10 cellular contexts compared by ENCODE assay signal in genomic region chr4:2797545-2798305, GRCh38. TPM values are rescaled to one million over a fixed set of nuclear protein-coding genes. Genes with fewer than 3 reads are reported as not detected.
DNase-seq lines count a peak whose midpoint lies in the region; ATAC-seq, FAIRE-seq and TF ChIP-seq lines count a peak whose summit lies in the region.
"Had no signal": no experiment of that assay in that cellular context is flagged by ENCODE, and none has a peak within 500 bp of the region (broad histone marks: within the 10 kb centered on the region; RNA-seq: fewer than 3 reads in every experiment).

No MANE protein-coding gene starts in this region.

- RAD21 ChIA-PET in GM12878 (lab: Charles Lee; ENCODE audit: unreplicated experiment): interaction anchor here (0.9 to 5.4 kb wide), 4 partner anchors 11 to 47 kb away, joined by 3 to 43 read pairs (median 4); no protein-coding TSS in a partner anchor

- H3K27me3 ChIP-seq in Peyer's patch (no peaks in the 10 kb centered on the region), GM12878 (replicated peaks in 1 of 2; ENCODE audit: control insufficient read depth in 2 of 2, insufficient read depth in 2 of 2, low read length in 1 of 2) (no peaks in the 10 kb centered on the region)

- TF ChIP-seq EP300 in A549 (IDR thresholded peaks at IDR 0.05): no peak
- no peak for TF ChIP-seq EP300 in GM12878 (IDR thresholded peaks at IDR 0.05; ENCODE audit: borderline replicate concordance in 1 of 2, control insufficient read depth in 1 of 2, low read depth in 2 of 2, low read length in 2 of 2)

- CTCF ChIA-PET in A549 (lab: Yijun Ruan, JAX): interaction anchor here (0.7 to 1.7 kb wide), 2 partner anchors 23 to 34 kb away, joined by 3 to 7 read pairs; no protein-coding TSS in a partner anchor
- CTCF ChIA-PET in GM12878 (lab: Yijun Ruan, JAX): interaction anchor here (0.7 to 4.5 kb wide), 5 partner anchors 10 to 157 kb away, joined by 3 to 17 read pairs (median 3); no protein-coding TSS in a partner anchor

- no peaks in the 10 kb centered on the region for H4K20me1 ChIP-seq in GM12878 (ENCODE audit: control insufficient read depth, insufficient read depth)

- H3K27me3 Mint-ChIP-seq in naive B cell: no peaks in the 10 kb centered on the region

- intact Hi-C loops in GM12878 (cut with micrococcal nuclease; ENCODE audit: unreplicated experiment): no loop called here

- H3K4me1 ChIP-seq in A549: peaks cover 73% of the 10 kb centered on the region
- peaks cover 16 to 88% (median 58%) of the 10 kb centered on the region in 4 donors for H3K4me1 ChIP-seq in Peyer's patch
- peaks cover 59% of the 10 kb centered on the region for H3K4me1 ChIP-seq in GM12878 (ENCODE audit: control insufficient read depth, insufficient read depth, low read length)

- H3K4me3 ChIP-seq in A549 (no peak overlapping the region), Peyer's patch (peak overlapping the region in 1 of 4 donors; percentile 1), GM12878 (0 out of 2 replicates have a peak overlapping the region, but pooled peaks have one; percentile 77)

- no peaks in the 10 kb centered on the region for H3K36me3 ChIP-seq in Peyer's patch
- H3K36me3 ChIP-seq in GM12878 (ENCODE audit: control insufficient read depth in 2 of 2, insufficient read depth in 2 of 2, low read length in 1 of 2): no peaks in the 10 kb centered on the region; a peak in 1 of 4 replicates

- POLR2A ChIA-PET in A549 (lab: Yijun Ruan, JAX): interaction anchor here (1.7 kb wide), 1 partner anchor 46 kb away, joined by 4 read pairs; the partner anchor contains the start of gene ADD1
- POLR2A ChIA-PET in GM12878 (lab: Charles Lee): interaction anchor here (1.0 to 6.7 kb wide), 7 partner anchors 11 to 52 kb away, joined by 3 to 57 read pairs (median 5); no protein-coding TSS in a partner anchor

- peak overlapping the region; percentile 28; the same call in 1 of the 2 replicates for H3K9ac ChIP-seq in GM12878 (ENCODE audit: control insufficient read depth, insufficient read depth, low read length)
- H3K9ac ChIP-seq: KMS-11 had no signal

- peak overlapping the region; percentile 86 to 88 for H3K27ac ChIP-seq in A549
- H3K27ac ChIP-seq in Peyer's patch: peak overlapping the region; percentile 41 to 83 (median 73)
- H3K27ac ChIP-seq in GM12878 (ENCODE audit: control insufficient read depth, insufficient read depth): peak overlapping the region; percentile 57; the same call in 1 of the 2 replicates
- H3K27ac ChIP-seq: KMS-11 had no signal

- peak overlapping the region; percentile 86 to 97 (median 93) for H3K4me3 Mint-ChIP-seq in naive B cell

- peak overlapping the region; percentile 90 to 97 (median 95) for H3K27ac Mint-ChIP-seq in naive B cell

- TF ChIP-seq CTCF in A549 (IDR thresholded peaks at IDR 0.05) (no peak), Peyer's patch (IDR thresholded peaks at IDR 0.05) (no peak), GM12878 (IDR thresholded peaks at IDR 0.05 in 2 of 3, conservative IDR thresholded peaks at IDR 0.05 in 1 of 3; ENCODE audit: control insufficient read depth in 2 of 3, extremely low read depth in 1 of 3, insufficient read depth in 1 of 3, low read depth in 3 of 3, low read length in 3 of 3) (no peak)

- DNase-seq in A549 (ENCODE audit: low read depth in 1 of 2, low spot score in 1 of 2) (no peak), Peyer's patch (peak in 2 of 3 donors; percentile 45 to 50), GM12878 (ENCODE audit: low read depth, low spot score) (no peak), naive B cell (no peak), hippocampal formation (lab: John Stamatoyannopoulos, UW) (no peak), hepatic stellate cell (ENCODE audit: low spot score) (no peak)
- DNase-seq: COR-L47 had no signal

- SMC1A ChIA-PET in GM12878 (lab: Charles Lee; ENCODE audit: uncharacterized antibody, unreplicated experiment): interaction anchor here (0.8 to 6.2 kb wide), 8 partner anchors 11 to 156 kb away, joined by 3 to 49 read pairs (median 4); no protein-coding TSS in a partner anchor

- H3K4me1 Mint-ChIP-seq in naive B cell: peaks cover 59 to 86% (median 72%) of the 10 kb centered on the region in 3 donors

- H3K9me3 ChIP-seq in A549 (no peaks in the 10 kb centered on the region), Peyer's patch (no peaks in the 10 kb centered on the region), GM12878 (replicated peaks; ENCODE audit: control insufficient read depth, insufficient read depth, low read length) (no peaks in the 10 kb centered on the region)

- TF ChIP-seq POLR2A in A549 (IDR thresholded peaks at IDR 0.05; ENCODE audit: low read length): no peak
- no peak for TF ChIP-seq POLR2A in Peyer's patch (IDR thresholded peaks at IDR 0.05)
- TF ChIP-seq POLR2A in GM12878 (IDR thresholded peaks at IDR 0.05; ENCODE audit: low read depth, low read length): no peak

- H2AFZ ChIP-seq in GM12878 (ENCODE audit: control insufficient read depth, low read depth, low read length): no peak overlapping the region

- in situ Hi-C loops in GM12878 (cut with MboI): no loop called here

- FAIRE-seq in A549 (lab: Jason Lieb, UNC): no peak
- no peak for FAIRE-seq in GM12878 (lab: Jason Lieb, UNC)

- H3K36me3 Mint-ChIP-seq in naive B cell: no peaks in the 10 kb centered on the region

- no TSS peak for BruUV-seq in GM12878 (replicated peaks; lab: Mats Ljungman, UMichigan)

- TF ChIP-seq RAD21 in A549 (conservative IDR thresholded peaks at IDR 0.05 in 1 of 2, IDR thresholded peaks at IDR 0.05 in 1 of 2): no peak
- no peak for TF ChIP-seq RAD21 in GM12878 (IDR thresholded peaks at IDR 0.05; ENCODE audit: insufficient read depth, low read depth, low read length)

- H3K4me2 ChIP-seq in A549: peak overlapping the region; percentile 100; the same call in 2 of the 3 replicates
- peak overlapping the region; percentile 60 for H3K4me2 ChIP-seq in GM12878 (ENCODE audit: control insufficient read depth, insufficient read depth)
- H3K4me2 ChIP-seq: KMS-11 had no signal

- ATAC-seq in A549 (no peak), GM12878 (no peak), naive B cell (ENCODE audit: low read depth in 2 of 2) (peak; percentile 32 to 38), HG02759 (IDR thresholded peaks at IDR 0.05; ENCODE audit: unreplicated experiment) (no peak), HG03025 (IDR thresholded peaks at IDR 0.05; ENCODE audit: low FRiP score, unreplicated experiment) (no peak)

- no peaks in the 10 kb centered on the region for H3K9me3 Mint-ChIP-seq in naive B cell

- H3K79me2 ChIP-seq in GM12878 (ENCODE audit: control insufficient read depth, insufficient read depth, low read length): peaks cover 31% of the 10 kb centered on the region

- 97% methylated on average over 12 of the region's 23 CpGs for WGBS in A549 (ENCODE audit: missing lambda C conversion rate)
- WGBS in GM12878 (ENCODE audit: insufficient coverage, insufficient replicate concordance, low lambda C conversion rate, missing lambda C conversion rate): 85% methylated on average over 23 of the region's 23 CpGs

RNA-seq across cellular contexts. Expression of gene SH3BP2, which starts 4.8 kb away (rescaled TPM):
- polyA plus RNA-seq in A549 (2011; rRNA removed): 6.0 and 7.1 TPM in 2 replicates
- 3.6 and 4.0 TPM in 2 replicates for polyA plus RNA-seq in A549 (2012; cell fraction: cytosol; rRNA removed)
- polyA plus RNA-seq in A549 (2012; cell fraction: nucleus; rRNA removed): 20.6 and 22.1 TPM in 2 replicates
- polyA plus RNA-seq in A549 (2017; fragmentation: RNase III; extraction: RNeasy Plus Mini Kit Qiagen cat#74134 plus additional on column Dnase treatment): 3.3 to 5.1 TPM (median 4.4 TPM) in 3 replicates
- polyA minus RNA-seq in A549 (2011; rRNA and poly(A)+ RNA removed): 13.7 and 18.5 TPM in 2 replicates
- 100 to 1,000 TPM in 2 of 4 donors, 10 to 100 TPM in 2; 54.8 to 208 (median 102) TPM for total RNA-seq in Peyer's patch
- total RNA-seq in GM12878 (2013; cell fraction: nucleolus; rRNA removed): 275 and 349 TPM in 2 replicates
- total RNA-seq in GM12878 (2014; rRNA removed): 35.5 and 40.9 TPM in 2 replicates
- 17.5 and 19.0 TPM in 2 replicates for total RNA-seq in GM12878 (2014; rRNA removed; fragmentation: Illumina TruSeq; extraction: Trizol)
- 51.1 and 61.8 TPM in 2 replicates for total RNA-seq in GM12878 (2021)
- polyA plus RNA-seq in GM12878 (2011; ENCODE audit: low read depth): 9.0 TPM
- polyA plus RNA-seq in GM12878 (2011; rRNA removed): 18.0 and 37.1 TPM in 2 replicates
- polyA plus RNA-seq in GM12878 (2011; cell fraction: cytosol; rRNA removed): 35.7 and 42.6 TPM in 2 replicates
- 270 and 290 TPM in 2 replicates for polyA plus RNA-seq in GM12878 (2011; cell fraction: nucleus; rRNA removed)
- 30.0 and 35.3 TPM in 2 replicates for polyA plus RNA-seq in GM12878 (2012)
- polyA plus RNA-seq in GM12878 (2014; fragmentation: Illumina TruSeq; extraction: Trizol): 7.8 and 18.3 TPM in 2 replicates
- 1 to 10 TPM; 1.1 TPM for polyA plus RNA-seq in GM12878 (2014; fragmentation: Nextera tagmentation; extraction: Ambion mirVana)
- polyA plus RNA-seq in GM12878 (2014; rRNA removed): 54.7 and 57.8 TPM in 2 replicates
- 10 to 100 TPM; 23.0 to 24.8 TPM for polyA plus RNA-seq in GM12878 (2016; fragmentation: Nextera tagmentation; extraction: Ambion mirVana)
- polyA minus RNA-seq in GM12878 (2011; rRNA and poly(A)+ RNA removed): 72.7 and 138 TPM in 2 replicates
- 8.9 and 18.7 TPM in 2 replicates for polyA minus RNA-seq in GM12878 (2011; cell fraction: cytosol; rRNA and poly(A)+ RNA removed)
- 47.3 and 86.5 TPM in 2 replicates for polyA minus RNA-seq in GM12878 (2011; cell fraction: nucleus; rRNA and poly(A)+ RNA removed)
- 10 to 100 TPM; 14.3 to 91.1 (median 28.7) TPM for polyA plus RNA-seq in naive B cell (ENCODE audit: low read depth in 6 of 6)

RNA-seq across cellular contexts. Expression of gene TNIP2, which starts 41.6 kb away (rescaled TPM):
- polyA plus RNA-seq in A549 (2011; rRNA removed) (17.3 and 20.0 TPM in 2 replicates), A549 (2017; fragmentation: RNase III; extraction: RNeasy Plus Mini Kit Qiagen cat#74134 plus additional on column Dnase treatment) (24.0 to 28.1 TPM (median 27.9 TPM) in 3 replicates), GM12878 (2011; rRNA removed) (27.9 and 42.0 TPM in 2 replicates), GM12878 (2014; fragmentation: Illumina TruSeq; extraction: Trizol) (7.1 and 21.4 TPM in 2 replicates), GM12878 (2014; fragmentation: Nextera tagmentation; extraction: Ambion mirVana) (1 to 10 TPM; 1.4 to 3.4 TPM), GM12878 (2014; rRNA removed) (64.9 and 68.5 TPM in 2 replicates), GM12878 (2016; fragmentation: Nextera tagmentation; extraction: Ambion mirVana) (10 to 100 TPM; 49.1 to 59.0 TPM), naive B cell (ENCODE audit: low read depth in 6 of 6) (10 to 100 TPM; 25.4 to 36.2 (median 35.3) TPM)
- polyA plus RNA-seq in A549 (2012; cell fraction: cytosol; rRNA removed): 40.9 and 41.7 TPM in 2 replicates
- polyA plus RNA-seq in A549 (2012; cell fraction: nucleus; rRNA removed): 62.1 and 67.4 TPM in 2 replicates
- polyA minus RNA-seq in A549 (2011; rRNA and poly(A)+ RNA removed): 9.0 and 11.3 TPM in 2 replicates
- total RNA-seq in Peyer's patch (100 to 1,000 TPM; 135 to 255 (median 145) TPM), GM12878 (2014; rRNA removed) (55.0 and 59.8 TPM in 2 replicates), GM12878 (2014; rRNA removed; fragmentation: Illumina TruSeq; extraction: Trizol) (29.1 and 29.8 TPM in 2 replicates), GM12878 (2021) (62.9 and 64.8 TPM in 2 replicates)
- total RNA-seq in GM12878 (2013; cell fraction: nucleolus; rRNA removed): 48.2 and 58.3 TPM in 2 replicates
- 29.9 TPM for polyA plus RNA-seq in GM12878 (2011; ENCODE audit: low read depth)
- polyA plus RNA-seq in GM12878 (2011; cell fraction: cytosol; rRNA removed): 41.0 and 63.7 TPM in 2 replicates
- 126 and 142 TPM in 2 replicates for polyA plus RNA-seq in GM12878 (2011; cell fraction: nucleus; rRNA removed)
- polyA plus RNA-seq in GM12878 (2012): 48.8 and 57.0 TPM in 2 replicates
- 19.1 and 31.1 TPM in 2 replicates for polyA minus RNA-seq in GM12878 (2011; rRNA and poly(A)+ RNA removed)
- 13.6 and 13.8 TPM in 2 replicates for polyA minus RNA-seq in GM12878 (2011; cell fraction: cytosol; rRNA and poly(A)+ RNA removed)
- 17.2 and 30.8 TPM in 2 replicates for polyA minus RNA-seq in GM12878 (2011; cell fraction: nucleus; rRNA and poly(A)+ RNA removed)

RNA-seq across cellular contexts. Expression of gene ADD1, which starts 45.9 kb away (rescaled TPM):
- 59.7 and 78.6 TPM in 2 replicates for polyA plus RNA-seq in A549 (2011; rRNA removed)
- polyA plus RNA-seq in A549 (2012; cell fraction: cytosol; rRNA removed): 83.5 and 88.0 TPM in 2 replicates
- polyA plus RNA-seq in A549 (2012; cell fraction: nucleus; rRNA removed): 176 and 217 TPM in 2 replicates
- 60.3 to 69.5 TPM (median 62.9 TPM) in 3 replicates for polyA plus RNA-seq in A549 (2017; fragmentation: RNase III; extraction: RNeasy Plus Mini Kit Qiagen cat#74134 plus additional on column Dnase treatment)
- 41.2 and 51.2 TPM in 2 replicates for polyA minus RNA-seq in A549 (2011; rRNA and poly(A)+ RNA removed)
- total RNA-seq in Peyer's patch: 100 to 1,000 TPM; 290 to 470 (median 372) TPM
- total RNA-seq in GM12878 (2013; cell fraction: nucleolus; rRNA removed): 321 and 355 TPM in 2 replicates
- 128 and 136 TPM in 2 replicates for total RNA-seq in GM12878 (2014; rRNA removed)
- 65.6 and 70.1 TPM in 2 replicates for total RNA-seq in GM12878 (2014; rRNA removed; fragmentation: Illumina TruSeq; extraction: Trizol)
- 182 and 183 TPM in 2 replicates for total RNA-seq in GM12878 (2021)
- 61.6 TPM for polyA plus RNA-seq in GM12878 (2011; ENCODE audit: low read depth)
- 75.4 and 93.5 TPM in 2 replicates for polyA plus RNA-seq in GM12878 (2011; rRNA removed)
- 103 and 152 TPM in 2 replicates for polyA plus RNA-seq in GM12878 (2011; cell fraction: cytosol; rRNA removed)
- polyA plus RNA-seq in GM12878 (2011; cell fraction: nucleus; rRNA removed): 199 and 226 TPM in 2 replicates
- polyA plus RNA-seq in GM12878 (2012): 119 and 148 TPM in 2 replicates
- 97.2 and 107 TPM in 2 replicates for polyA plus RNA-seq in GM12878 (2014; fragmentation: Illumina TruSeq; extraction: Trizol)
- polyA plus RNA-seq in GM12878 (2014; fragmentation: Nextera tagmentation; extraction: Ambion mirVana): 10 to 100 TPM; 21.6 to 50.2 TPM
- polyA plus RNA-seq in GM12878 (2014; rRNA removed): 113 and 126 TPM in 2 replicates
- polyA plus RNA-seq in GM12878 (2016; fragmentation: Nextera tagmentation; extraction: Ambion mirVana): 100 to 1,000 TPM; 113 to 116 TPM
- polyA minus RNA-seq in GM12878 (2011; rRNA and poly(A)+ RNA removed): 79.6 and 95.6 TPM in 2 replicates
- polyA minus RNA-seq in GM12878 (2011; cell fraction: cytosol; rRNA and poly(A)+ RNA removed): 36.4 and 43.2 TPM in 2 replicates
- 57.1 and 78.0 TPM in 2 replicates for polyA minus RNA-seq in GM12878 (2011; cell fraction: nucleus; rRNA and poly(A)+ RNA removed)
- polyA plus RNA-seq in naive B cell (ENCODE audit: low read depth in 6 of 6): 100 to 1,000 TPM; 325 to 440 (median 349) TPM

Comparison
In these comparisons a context has a peak if more than half of its experiments do, and no peak if none do; other contexts are left out.
1. ATAC-seq: peak in naive B cell (2 of 2); none in A549 (0 of 2), GM12878 (single experiment), HG02759 (single experiment) and HG03025 (single experiment).
2. DNase-seq: peak in Peyer's patch (2 of 3); none in A549 (0 of 2), GM12878 (single experiment), naive B cell (single experiment), hippocampal formation (0 of 2) and hepatic stellate cell (single experiment).
3. Peak in every context shown above with its lines, with median percentiles within 50 percentile points of each other: H3K27ac ChIP-seq.